ENCODE assay signal across 9 cellular contexts in genomic region chr12:46218509-46219095, GRCh38. TPM values are rescaled to one million over a fixed set of nuclear protein-coding genes. Genes with fewer than 3 reads are reported as not detected.
DNase-seq lines count a peak whose midpoint lies in the region; ATAC-seq and TF ChIP-seq lines count a peak whose summit lies in the region.
"Had no signal": no experiment of that assay in that cellular context is flagged by ENCODE, and none has a peak within 500 bp of the region (broad histone marks: within the 10 kb centered on the region; RNA-seq: fewer than 3 reads in every experiment).

No MANE protein-coding gene starts in this region.

- no peaks in the 10 kb centered on the region for H3K9me3 Mint-ChIP-seq in CD4-positive, alpha-beta T cell
- no peaks in the 10 kb centered on the region for H3K9me3 Mint-ChIP-seq in IgD-negative memory B cell
- no peaks in the 10 kb centered on the region for H3K9me3 Mint-ChIP-seq in activated CD8-positive, alpha-beta T cell treated with anti-CD3 and anti-CD28 coated beads, Interleukin-2, amount 10 ng/mL, durations not matched to agents 7 days and 5 days (ENCODE audit: insufficient read depth)
- no peaks in the 10 kb centered on the region for H3K9me3 Mint-ChIP-seq in memory B cell

- peaks cover 98% of the 10 kb centered on the region for H3K4me1 Mint-ChIP-seq in CD4-positive, alpha-beta T cell (ENCODE audit: low read depth)
- peaks cover 77 to 87% (median 81%) of the 10 kb centered on the region in 3 donors for H3K4me1 Mint-ChIP-seq in IgD-negative memory B cell
- H3K4me1 Mint-ChIP-seq in activated CD8-positive, alpha-beta T cell treated with anti-CD3 and anti-CD28 coated beads, Interleukin-2, amount 10 ng/mL, durations not matched to agents 7 days and 5 days (ENCODE audit: low read depth) = peaks cover 94% of the 10 kb centered on the region
- peaks cover 65% of the 10 kb centered on the region for H3K4me1 Mint-ChIP-seq in memory B cell

- TF ChIP-seq CTCF in CD4-positive, alpha-beta T cell (IDR thresholded peaks at IDR 0.05) = no peak

- CTCF ChIA-PET in CD4-positive, alpha-beta T cell (lab: Charles Lee) = interaction anchor here (1.2 to 2.7 kb wide), 2 partner anchors 50 to 84 kb away, joined by 3 to 10 read pairs; partner anchors contain the start of gene SLC38A1
- CTCF ChIA-PET in activated CD8-positive, alpha-beta T cell treated with anti-CD3 and anti-CD28 coated beads, Interleukin-2, amount 10 ng/mL, durations not matched to agents 7 days and 5 days (lab: Charles Lee) = interaction anchor here (1.1 to 4.2 kb wide), 5 partner anchors 10 to 304 kb away, joined by 3 to 31 read pairs (median 5); partner anchors contain the start of gene SLC38A1

- peak overlapping the region; percentile 85 for H3K4me3 Mint-ChIP-seq in CD4-positive, alpha-beta T cell
- H3K4me3 Mint-ChIP-seq in IgD-negative memory B cell = peak overlapping the region; percentile 45 to 90 (median 82)
- peak overlapping the region; percentile 61 for H3K4me3 Mint-ChIP-seq in activated CD8-positive, alpha-beta T cell treated with anti-CD3 and anti-CD28 coated beads, Interleukin-2, amount 10 ng/mL, durations not matched to agents 7 days and 5 days
- H3K4me3 Mint-ChIP-seq in memory B cell = peak overlapping the region; percentile 73

- no peak for ATAC-seq in CD4-positive, alpha-beta T cell (ENCODE audit: poor library complexity)
- ATAC-seq in activated CD8-positive, alpha-beta T cell treated with anti-CD3 and anti-CD28 coated beads, Interleukin-2, amount 10 ng/mL, durations not matched to agents 7 days and 5 days = no peak
- ATAC-seq in memory B cell (ENCODE audit: low read depth) = no peak
- no peak for ATAC-seq in HG02840 (IDR thresholded peaks at IDR 0.05; ENCODE audit: low FRiP score, unreplicated experiment)
- ATAC-seq in HG02571 (IDR thresholded peaks at IDR 0.05; ENCODE audit: unreplicated experiment) = no peak

- no peaks in the 10 kb centered on the region for H3K27me3 ChIP-seq in CD4-positive, alpha-beta T cell (ENCODE audit: control insufficient read depth, insufficient read depth, low read length)

- H3K36me3 Mint-ChIP-seq in CD4-positive, alpha-beta T cell (ENCODE audit: low read depth) = peaks cover 80% of the 10 kb centered on the region
- H3K36me3 Mint-ChIP-seq in IgD-negative memory B cell = peaks cover 11% of the 10 kb centered on the region
- H3K36me3 Mint-ChIP-seq in activated CD8-positive, alpha-beta T cell treated with anti-CD3 and anti-CD28 coated beads, Interleukin-2, amount 10 ng/mL, durations not matched to agents 7 days and 5 days (ENCODE audit: low read depth) = peaks cover 85% of the 10 kb centered on the region
- peaks cover 30% of the 10 kb centered on the region for H3K36me3 Mint-ChIP-seq in memory B cell

- peak overlapping the region; percentile 96 for H3K27ac Mint-ChIP-seq in CD4-positive, alpha-beta T cell
- peak overlapping the region; percentile 86 to 99 (median 86) for H3K27ac Mint-ChIP-seq in IgD-negative memory B cell
- peak overlapping the region; percentile 84 for H3K27ac Mint-ChIP-seq in activated CD8-positive, alpha-beta T cell treated with anti-CD3 and anti-CD28 coated beads, Interleukin-2, amount 10 ng/mL, durations not matched to agents 7 days and 5 days
- H3K27ac Mint-ChIP-seq in memory B cell = peak overlapping the region; percentile 99

- H3K9me3 ChIP-seq in CD4-positive, alpha-beta T cell (ENCODE audit: control insufficient read depth, low read length) = no peaks in the 10 kb centered on the region

- no peaks in the 10 kb centered on the region for H3K27me3 Mint-ChIP-seq in CD4-positive, alpha-beta T cell
- no peaks in the 10 kb centered on the region for H3K27me3 Mint-ChIP-seq in IgD-negative memory B cell
- no peaks in the 10 kb centered on the region for H3K27me3 Mint-ChIP-seq in activated CD8-positive, alpha-beta T cell treated with anti-CD3 and anti-CD28 coated beads, Interleukin-2, amount 10 ng/mL, durations not matched to agents 7 days and 5 days (ENCODE audit: low read depth)
- H3K27me3 Mint-ChIP-seq in memory B cell = no peaks in the 10 kb centered on the region

- peak overlapping the region; percentile 94 for H3K27ac ChIP-seq in CD4-positive, alpha-beta T cell (ENCODE audit: low read depth, low read length)

- no peak for DNase-seq in CD4-positive, alpha-beta T cell
- no peak for DNase-seq in activated CD8-positive, alpha-beta T cell treated with anti-CD3 and anti-CD28 coated beads, Interleukin-2, amount 10 ng/mL, durations not matched to agents 7 days and 5 days
- DNase-seq in memory B cell (ENCODE audit: low spot score in 2 of 2) = no peak
- no peak for DNase-seq in effector CD8-positive, alpha-beta T cell (lab: John Stamatoyannopoulos, UW)
- no peak for DNase-seq in activated CD4-positive, CD25-positive, alpha-beta regulatory T cell (lab: John Stamatoyannopoulos, UW)
- DNase-seq: NCI-H446 treated with DMSO at 0.1 percent for 48 hours had no signal

- POLR2A ChIA-PET in CD4-positive, alpha-beta T cell (lab: Charles Lee) = interaction anchor here (1.0 to 12.7 kb wide), 18 partner anchors 9 to 489 kb away, joined by 3 to 418 read pairs (median 6); partner anchors contain the start of genes SCAF11 and SLC38A1
- POLR2A ChIA-PET in activated CD8-positive, alpha-beta T cell treated with anti-CD3 and anti-CD28 coated beads, Interleukin-2, amount 10 ng/mL, durations not matched to agents 7 days and 5 days (lab: Charles Lee) = interaction anchor here (0.6 to 15.1 kb wide), 7 partner anchors 10 to 490 kb away, joined by 3 to 345 read pairs (median 6); partner anchors contain the start of gene SLC38A1

- intact Hi-C loops in CD4-positive, alpha-beta T cell (cut with DNase I, micrococcal nuclease) = loop anchor here (1.0 to 10.0 kb wide), 4 partner anchors 8 to 1606 kb away; partner anchors contain the start of gene SLC38A2 (in 1 of the 2)

RNA-seq across cellular contexts. Expression of gene SLC38A1, which starts 50.2 kb away (rescaled TPM):
- 100 to 1,000 TPM; 327 to 346 TPM for total RNA-seq in CD4-positive, alpha-beta T cell
- 134 TPM for polyA plus RNA-seq in IgD-negative memory B cell
- 100 to 1,000 TPM; 162 to 168 TPM for total RNA-seq in activated CD8-positive, alpha-beta T cell treated with anti-CD3 and anti-CD28 coated beads, Interleukin-2, amount 10 ng/mL, durations not matched to agents 7 days and 5 days
